ENCODE assay signal across 23 cellular contexts in genomic region chr2:148282201-148282600, GRCh38.
DNase-seq lines count a peak whose midpoint lies in the region; ATAC-seq and TF ChIP-seq lines count a peak whose summit lies in the region.
"Had no signal": no experiment of that assay in that cellular context is flagged by ENCODE, and none has a peak within 500 bp of the region (broad histone marks: within the 10 kb centered on the region; RNA-seq: fewer than 3 reads in every experiment).

No MANE protein-coding gene starts in this region.

- intact Hi-C loops in left ventricle myocardium superior (cut with micrococcal nuclease) = no loop called here

- TF ChIP-seq CTCF in NB4 (IDR thresholded peaks at IDR 0.05; ENCODE audit: low read depth, low read length) (no peak), choroid plexus epithelial cell (conservative IDR thresholded peaks at IDR 0.05; ENCODE audit: low read depth, low read length) (no peak), foreskin fibroblast (IDR thresholded peaks at IDR 0.05; ENCODE audit: low read depth, low read length) (no peak)

- no peak for TF ChIP-seq POLR2A in NB4 (IDR thresholded peaks at IDR 0.05; ENCODE audit: extremely low read depth, insufficient read length)

- peak; percentile 7 for DNase-seq in EL
- DNase-seq in NB4 (ENCODE audit: low read depth) = peak; percentile 9
- DNase-seq in choroid plexus epithelial cell (ENCODE audit: low read depth) = peak; percentile 35
- peak; percentile 43 to 63 for DNase-seq in foreskin fibroblast
- no peak for DNase-seq in activated CD4-positive, CD25-positive, alpha-beta regulatory T cell treated with anti-CD3 and anti-CD28 coated beads, Interleukin-2, amount 50 U/mL, for 72 hours
- DNase-seq in GM19238 (ENCODE audit: insufficient read length, low spot score) = no peak
- DNase-seq in left ventricle myocardium superior = no peak
- no peak for DNase-seq in cerebellum (ENCODE audit: low spot score)
- DNase-seq: activated CD8-positive, alpha-beta memory T cell treated with anti-CD3 and anti-CD28 coated beads for 24 hours; activated naive CD4-positive, alpha-beta T cell treated with anti-CD3 and anti-CD28 coated beads for 36 hours; activated T-cell treated with anti-CD3 and anti-CD28 coated beads, Interleukin-2, amount 50 U/mL, for 24 hours; heart right ventricle; left lung; NCI-H1436 treated with DMSO at 0.1 percent for 48 hours; NCI-H2171; NCI-H526 treated with DMSO at 0.1 percent for 48 hours; stimulated activated CD4-positive, alpha-beta T cell treated with anti-CD3 and anti-CD28 coated beads, Interleukin-12 subunit alpha, Interleukin-12 subunit beta, amount 100 ng/mL, for 4 hours; stimulated activated CD4-positive, alpha-beta T cell treated with anti-CD3 and anti-CD28 coated beads, Interleukin-4, amount 100 ng/mL, for 4 hours; T1000; tibial artery had no signal

- H3K4me3 ChIP-seq in NB4 (ENCODE audit: low read depth, low read length) (no peak overlapping the region), choroid plexus epithelial cell (ENCODE audit: low read depth, low read length) (no peak overlapping the region), foreskin fibroblast (ENCODE audit: low read depth in 1 of 2, low read length in 2 of 2) (no peak overlapping the region)
- H3K4me3 ChIP-seq: heart right ventricle, left lung, right atrium auricular region, tibial artery had no signal

- ATAC-seq in left ventricle myocardium superior = no peak
- ATAC-seq: activated CD4-positive, CD25-positive, alpha-beta regulatory T cell treated with anti-CD3 and anti-CD28 coated beads, Interleukin-2, amount 50 U/mL, for 24 hours; heart right ventricle; left lung; natural killer cell treated with Interleukin-12 subunit alpha and Interleukin-12 subunit beta and Interleukin-15 and Interleukin-18, amount 100 ng/mL, for 72 hours had no signal

Comparison
In these comparisons a context has a peak if more than half of its experiments do, and no peak if none do; other contexts are left out.
1. DNase-seq: peak in EL (single experiment), NB4 (single experiment), choroid plexus epithelial cell (single experiment) and foreskin fibroblast (2 of 2); none in activated CD4-positive, CD25-positive, alpha-beta regulatory T cell treated with anti-CD3 and anti-CD28 coated beads, Interleukin-2, amount 50 U/mL, for 72 hours (single experiment), GM19238 (single experiment), left ventricle myocardium superior (single experiment) and cerebellum (single experiment).